Comparison of ENCODE assay signal across 8 cellular contexts in genomic region chr6:28137458-28138020, GRCh38. TPM values are rescaled to one million over a fixed set of nuclear protein-coding genes. Genes with fewer than 3 reads are reported as not detected.
DNase-seq lines count a peak whose midpoint lies in the region; ATAC-seq, FAIRE-seq and TF ChIP-seq lines count a peak whose summit lies in the region.

No MANE protein-coding gene starts in this region.

- no peaks in the 10 kb centered on the region for H3K9me3 ChIP-seq in lower lobe of right lung
- no peaks in the 10 kb centered on the region for H3K9me3 ChIP-seq in tibial artery

- intact Hi-C loops in lower lobe of right lung (cut with DNase I) (no loop called here), tibial artery (cut with DNase I; ENCODE audit: low total_unique reads) (loop anchor here (5.0 kb wide), 1 partner anchor 220 kb away; no protein-coding TSS in a partner anchor)

- H3K27me3 ChIP-seq in lower lobe of right lung (ENCODE audit: low read depth) (no peaks in the 10 kb centered on the region), tibial artery (no peaks in the 10 kb centered on the region)

- H3K9me3 Mint-ChIP-seq in chondrocyte (ENCODE audit: low read depth): no peaks in the 10 kb centered on the region

- H3K4me3 ChIP-seq in lower lobe of right lung (peak overlapping the region; percentile 84), tibial artery (peak overlapping the region; percentile 72 to 81)

- TF ChIP-seq CTCF in chondrocyte (IDR thresholded peaks at IDR 0.05) (no peak), lower lobe of right lung (IDR thresholded peaks at IDR 0.05) (no peak), tibial artery (IDR thresholded peaks at IDR 0.05) (no peak)

- peak overlapping the region; percentile 94 for H3K27ac ChIP-seq in lower lobe of right lung
- peak overlapping the region; percentile 95 to 98 for H3K27ac ChIP-seq in tibial artery

- H3K4me3 Mint-ChIP-seq in chondrocyte (ENCODE audit: unreplicated experiment): peak overlapping the region; percentile 98

- peak; percentile 24 for ATAC-seq in HG02970 (IDR thresholded peaks at IDR 0.05; ENCODE audit: low FRiP score, unreplicated experiment)
- ATAC-seq in lower lobe of right lung: peak in 1 of 2 donors; percentile 20
- no peak for ATAC-seq in GM21737 (IDR thresholded peaks at IDR 0.05; ENCODE audit: unreplicated experiment)

- H3K36me3 ChIP-seq in lower lobe of right lung (peaks cover 11% of the 10 kb centered on the region), tibial artery (no peaks in the 10 kb centered on the region)

- peaks cover 52% of the 10 kb centered on the region for H3K4me1 Mint-ChIP-seq in chondrocyte (ENCODE audit: low read depth)

- FAIRE-seq in GM12892 (lab: Jason Lieb, UNC): peak; percentile 66
- FAIRE-seq in frontal cortex (lab: Jason Lieb, UNC): no peak

- peaks cover 3% of the 10 kb centered on the region for H3K36me3 Mint-ChIP-seq in chondrocyte (ENCODE audit: low read depth)

- no peaks in the 10 kb centered on the region for H3K27me3 Mint-ChIP-seq in chondrocyte (ENCODE audit: low read depth)

- H3K4me1 ChIP-seq in lower lobe of right lung (peaks cover 51% of the 10 kb centered on the region), tibial artery (peaks cover 0 to 32% (median 13%) of the 10 kb centered on the region in 4 donors)

- TF ChIP-seq POLR2A in GM12892 (IDR thresholded peaks at IDR 0.05; ENCODE audit: low read depth, low read length): no peak; the same call in 1 of the 2 replicates

- peak overlapping the region; percentile 98 for H3K27ac Mint-ChIP-seq in chondrocyte (ENCODE audit: unreplicated experiment)

- peak; percentile 19 for DNase-seq in GM12892 (ENCODE audit: insufficient read length)
- peak; percentile 49 for DNase-seq in SKM-1 (lab: John Stamatoyannopoulos, UW; ENCODE audit: unreplicated experiment)
- no peak for DNase-seq in chondrocyte (ENCODE audit: low spot score)
- no peak for DNase-seq in lower lobe of right lung
- DNase-seq in tibial artery: no peak
- no peak for DNase-seq in frontal cortex (ENCODE audit: low spot score in 2 of 2)

RNA-seq across cellular contexts. Expression of gene ZKSCAN8, which starts 4.1 kb away (rescaled TPM):
- 8.2 TPM for polyA plus RNA-seq in GM12892 (2012; ENCODE audit: missing spikeins)
- total RNA-seq in chondrocyte (21.4 to 25.6 TPM (median 22.2 TPM) in 3 replicates), lower lobe of right lung (20.6 TPM), frontal cortex (15.9 TPM)

RNA-seq across cellular contexts. Expression of gene ZSCAN16, which starts 13.1 kb away (rescaled TPM):
- 3.2 TPM for polyA plus RNA-seq in GM12892 (2012; ENCODE audit: missing spikeins)
- total RNA-seq in chondrocyte: 2.5 to 3.0 TPM (median 3.0 TPM) in 3 replicates
- 6.8 TPM for total RNA-seq in lower lobe of right lung
- 14.3 TPM for total RNA-seq in frontal cortex

RNA-seq across cellular contexts. Expression of gene ZNF165, which starts 57.2 kb away (rescaled TPM):
- polyA plus RNA-seq in GM12892 (2012; ENCODE audit: missing spikeins): 1.9 TPM
- total RNA-seq in chondrocyte (0.25 to 0.39 TPM (median 0.26 TPM) in 3 replicates), lower lobe of right lung (2.2 TPM), frontal cortex (1.2 TPM)

Comparison
In these comparisons a context has a peak if more than half of its experiments do, and no peak if none do; other contexts are left out.
1. DNase-seq: peak in GM12892 (single experiment) and SKM-1 (single experiment); none in chondrocyte (single experiment), lower lobe of right lung (single experiment), tibial artery (0 of 2) and frontal cortex (0 of 2).